6 cellular contexts compared by ENCODE assay signal in the genomic region with DNA sequence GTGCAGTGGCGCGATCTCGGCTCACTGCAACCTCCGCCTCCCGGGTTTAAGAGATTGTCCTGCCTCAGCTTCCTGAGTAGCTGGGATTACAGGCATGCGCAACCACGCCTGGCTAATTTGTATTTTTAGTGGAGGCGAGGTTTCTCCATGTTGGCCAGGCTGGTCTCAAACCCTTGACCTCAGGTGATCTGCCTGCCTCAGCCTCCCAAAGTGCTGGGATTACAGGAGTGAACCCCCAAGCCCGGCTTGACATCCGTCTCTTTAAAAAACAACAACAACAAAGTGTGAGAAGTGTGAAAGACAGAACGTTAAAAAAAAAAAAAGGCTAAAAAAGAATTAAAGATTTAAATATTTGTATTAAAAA. TPM values are rescaled to one million over a fixed set of nuclear protein-coding genes. Genes with fewer than 3 reads are reported as not detected.
DNase-seq lines count a peak whose midpoint lies in the region; ATAC-seq, FAIRE-seq and TF ChIP-seq lines count a peak whose summit lies in the region.
"Not testable (repeated sequence)": the region's sequence is repeated elsewhere in the genome, so short reads cannot be mapped to it uniquely, and the experiment has no call there.
"Had no signal": no experiment of that assay in that cellular context is flagged by ENCODE, and none has a peak within 500 bp of the region (broad histone marks: within the 10 kb centered on the region; RNA-seq: fewer than 3 reads in every experiment).

No MANE protein-coding gene starts in this region.

- not testable (repeated sequence) for H3K4me3 Mint-ChIP-seq in activated CD4-positive, alpha-beta memory T cell treated with anti-CD3 and anti-CD28 coated beads, Interleukin-2, amount 10 ng/mL, durations not matched to agents 7 days and 5 days

- ATAC-seq in psoas muscle: not testable (repeated sequence)

- H3K27ac ChIP-seq in HUES64 (ENCODE audit: low read depth, low read length): not testable (repeated sequence)
- peak overlapping the region; percentile 80 to 86 for H3K27ac ChIP-seq in coronary artery
- peak overlapping the region; percentile 82 for H3K27ac ChIP-seq in keratinocyte (ENCODE audit: control insufficient read depth, insufficient read depth, low read length)
- H3K27ac ChIP-seq in psoas muscle: peak overlapping the region; percentile 91

- CTCF ChIA-PET in activated CD4-positive, alpha-beta memory T cell treated with anti-CD3 and anti-CD28 coated beads, Interleukin-2, amount 10 ng/mL, durations not matched to agents 7 days and 5 days (lab: Charles Lee): interaction anchor here (1.0 to 2.3 kb wide), 11 partner anchors 12 to 104 kb away, joined by 3 to 21 read pairs (median 5); partner anchors contain the start of genes GYS1, PPP1R15A and RUVBL2

- H3K9me3 ChIP-seq in HUES64 (ENCODE audit: insufficient read depth, low read depth, low read length); keratinocyte (ENCODE audit: control insufficient read depth, low read depth, low read length); psoas muscle: not testable (repeated sequence)

- peaks cover 42% of the 10 kb centered on the region for H3K4me1 Mint-ChIP-seq in activated CD4-positive, alpha-beta memory T cell treated with anti-CD3 and anti-CD28 coated beads, Interleukin-2, amount 10 ng/mL, durations not matched to agents 7 days and 5 days

- dilution Hi-C loops in keratinocyte (cut with MboI; ENCODE audit: extremely low pct_ligation_motif_present, low sequenced_read_pairs): not testable (repeated sequence)

- H3K4me3 ChIP-seq in HUES64 (ENCODE audit: low read length) (peak overlapping the region; percentile 73), coronary artery (peak overlapping the region; percentile 78), keratinocyte (ENCODE audit: control insufficient read depth in 2 of 3, extremely low read depth in 1 of 3, insufficient read depth in 2 of 3, low read depth in 1 of 3, low read length in 3 of 3) (peak overlapping the region; percentile 89 to 96 (median 96)), psoas muscle (peak overlapping the region; percentile 89)

- FAIRE-seq in keratinocyte (lab: Jason Lieb, UNC): not testable (repeated sequence)

- H3K9me1 ChIP-seq in keratinocyte (ENCODE audit: control insufficient read depth, extremely low read depth, insufficient read depth, low read length): not testable (repeated sequence)

- H3K36me3 ChIP-seq in HUES64 (ENCODE audit: insufficient read depth, low read length) (peaks cover 11% of the 10 kb centered on the region), psoas muscle (ENCODE audit: insufficient read depth in 1 of 2, low read depth in 1 of 2) (peaks cover 0 to 23% of the 10 kb centered on the region in 2 donors)
- H3K36me3 ChIP-seq in keratinocyte (ENCODE audit: control insufficient read depth in 2 of 2, extremely low read depth in 1 of 2, insufficient read depth in 2 of 2, low read length in 2 of 2): not testable (repeated sequence)

- H3K4me1 ChIP-seq in HUES64 (ENCODE audit: insufficient read depth, low read length); keratinocyte (ENCODE audit: control insufficient read depth, extremely low read depth, insufficient read depth, low read length): not testable (repeated sequence)
- H3K4me1 ChIP-seq in psoas muscle: peaks cover 22% of the 10 kb centered on the region

- peaks cover 11% of the 10 kb centered on the region for H3K27me3 Mint-ChIP-seq in activated CD4-positive, alpha-beta memory T cell treated with anti-CD3 and anti-CD28 coated beads, Interleukin-2, amount 10 ng/mL, durations not matched to agents 7 days and 5 days

- DNase-seq in activated CD4-positive, alpha-beta memory T cell treated with anti-CD3 and anti-CD28 coated beads, Interleukin-2, amount 10 ng/mL, durations not matched to agents 7 days and 5 days; coronary artery (ENCODE audit: low spot score); keratinocyte (ENCODE audit: low read depth, low spot score); psoas muscle: not testable (repeated sequence)

- peak overlapping the region; percentile 93 for H2AFZ ChIP-seq in keratinocyte (ENCODE audit: control insufficient read depth, low read length)

- not testable (repeated sequence) for H4K20me1 ChIP-seq in keratinocyte (ENCODE audit: control insufficient read depth, extremely low read depth, insufficient read depth, low read length)

- peak overlapping the region; percentile 97 for H3K4me2 ChIP-seq in keratinocyte (ENCODE audit: control insufficient read depth, extremely low read depth, insufficient read depth, low read depth, low read length)

- H3K27ac Mint-ChIP-seq in activated CD4-positive, alpha-beta memory T cell treated with anti-CD3 and anti-CD28 coated beads, Interleukin-2, amount 10 ng/mL, durations not matched to agents 7 days and 5 days: peak overlapping the region; percentile 59

- not testable (repeated sequence) for H3K9me3 Mint-ChIP-seq in activated CD4-positive, alpha-beta memory T cell treated with anti-CD3 and anti-CD28 coated beads, Interleukin-2, amount 10 ng/mL, durations not matched to agents 7 days and 5 days

- H3K27me3 ChIP-seq in HUES64 (ENCODE audit: insufficient read depth, low read length); keratinocyte (ENCODE audit: control insufficient read depth, extremely low read depth, insufficient read depth, low read length); psoas muscle (ENCODE audit: insufficient read depth in 3 of 3, low read length in 2 of 3): not testable (repeated sequence)

- POLR2A ChIA-PET in activated CD4-positive, alpha-beta memory T cell treated with anti-CD3 and anti-CD28 coated beads, Interleukin-2, amount 10 ng/mL, durations not matched to agents 7 days and 5 days (lab: Charles Lee): interaction anchor here (0.8 to 4.8 kb wide), 11 partner anchors 13 to 94 kb away, joined by 3 to 125 read pairs (median 9); partner anchors contain the start of genes DHDH, FTL, GYS1 and PPP1R15A

- not testable (repeated sequence) for H3K9ac ChIP-seq in HUES64 (ENCODE audit: low read depth, low read length)
- peak overlapping the region; percentile 94 for H3K9ac ChIP-seq in keratinocyte (ENCODE audit: control insufficient read depth, extremely low read depth, insufficient read depth, low read length)

- WGBS in HUES64: 92% methylated on average over 8 of the region's 11 CpGs
- 80 to 86% (median 84%) methylated on average over 11 of the region's 11 CpGs for WGBS in psoas muscle, 3 donors

- peaks cover 28% of the 10 kb centered on the region for H3K36me3 Mint-ChIP-seq in activated CD4-positive, alpha-beta memory T cell treated with anti-CD3 and anti-CD28 coated beads, Interleukin-2, amount 10 ng/mL, durations not matched to agents 7 days and 5 days (ENCODE audit: low read depth)

- intact Hi-C loops in psoas muscle (cut with DNase I): not testable (repeated sequence)

- not testable (repeated sequence) for H3K79me2 ChIP-seq in keratinocyte (ENCODE audit: control insufficient read depth, insufficient read depth, low read length)

- not testable (repeated sequence) for TF ChIP-seq CTCF in coronary artery (IDR thresholded peaks at IDR 0.05); keratinocyte (optimal IDR thresholded peaks at IDR 0.05 in 1 of 3, IDR thresholded peaks at IDR 0.05 in 1 of 3, conservative IDR thresholded peaks at IDR 0.05 in 1 of 3; ENCODE audit: extremely low read depth in 1 of 3, insufficient read depth in 2 of 3, low read length in 3 of 3); psoas muscle (IDR thresholded peaks at IDR 0.05)

RNA-seq across cellular contexts. Expression of gene NUCB1, which starts 0.7 kb away (rescaled TPM):
- 95.5 TPM for polyA plus RNA-seq in HUES64 (2013, experiment 1 of 2)
- polyA plus RNA-seq in HUES64 (2013, experiment 2 of 2): 99.3 TPM
- total RNA-seq in activated CD4-positive, alpha-beta memory T cell treated with anti-CD3 and anti-CD28 coated beads, Interleukin-2, amount 10 ng/mL, durations not matched to agents 7 days and 5 days: 100 to 1,000 TPM; 287 to 300 TPM
- polyA plus RNA-seq in keratinocyte (44.3 to 65.1 TPM (median 59.2 TPM) in 3 replicates), psoas muscle (10 to 100 TPM; 49.9 to 97.1 (median 90.7) TPM)
- 89.2 TPM for polyA plus RNA-seq in keratinocyte (2011; ENCODE audit: low read depth)
- 27.4 and 73.6 TPM in 2 replicates for polyA plus RNA-seq in keratinocyte (2011; cell fraction: cytosol; rRNA removed)
- 95.6 and 109 TPM in 2 replicates for polyA plus RNA-seq in keratinocyte (2011; cell fraction: nucleus; rRNA removed)
- polyA plus RNA-seq in keratinocyte (2012; ENCODE audit: low replicate concordance): 69.6 and 106 TPM in 2 replicates
- polyA minus RNA-seq in keratinocyte: 32.7 to 131 TPM (median 41.5 TPM) in 3 replicates
- 44.1 TPM for polyA minus RNA-seq in keratinocyte (2011; cell fraction: cytosol; rRNA and poly(A)+ RNA removed)
- 54.3 and 57.7 TPM in 2 replicates for polyA minus RNA-seq in keratinocyte (2011; cell fraction: nucleus; rRNA and poly(A)+ RNA removed)
- 100 to 1,000 TPM in 2 of 4 donors, 10 to 100 TPM in 2; 86.4 to 143 (median 101) TPM for total RNA-seq in psoas muscle

RNA-seq across cellular contexts. Expression of gene TULP2, which starts 0.8 kb away (rescaled TPM):
- polyA plus RNA-seq in HUES64 (2013, experiment 1 of 2): 0.20 TPM
- polyA plus RNA-seq in HUES64 (2013, experiment 2 of 2): not detected
- under 1 TPM in 1 of 2 experiments, not detected in 1; 0.13 TPM for total RNA-seq in activated CD4-positive, alpha-beta memory T cell treated with anti-CD3 and anti-CD28 coated beads, Interleukin-2, amount 10 ng/mL, durations not matched to agents 7 days and 5 days
- polyA plus RNA-seq in keratinocyte (not detected in 3 replicates), psoas muscle (under 1 TPM in 2 of 3 donors, not detected in 1; 0.06 to 0.07 TPM)
- polyA plus RNA-seq in keratinocyte (2011; ENCODE audit: low read depth): not detected
- not detected in 2 replicates for polyA plus RNA-seq in keratinocyte (2011; cell fraction: cytosol; rRNA removed)
- not detected in 2 replicates for polyA plus RNA-seq in keratinocyte (2011; cell fraction: nucleus; rRNA removed)
- not detected in 2 replicates for polyA plus RNA-seq in keratinocyte (2012; ENCODE audit: low replicate concordance)
- not detected in 3 replicates for polyA minus RNA-seq in keratinocyte
- polyA minus RNA-seq in keratinocyte (2011; cell fraction: cytosol; rRNA and poly(A)+ RNA removed): not detected
- polyA minus RNA-seq in keratinocyte (2011; cell fraction: nucleus; rRNA and poly(A)+ RNA removed): not detected in 2 replicates
- total RNA-seq in psoas muscle: under 1 TPM in 2 of 4 donors, not detected in 2; 0.13 to 0.17 TPM
- total RNA-seq: M059J had no signal

RNA-seq across cellular contexts. Expression of gene PPP1R15A, which starts 27.1 kb away (rescaled TPM):
- polyA plus RNA-seq in HUES64 (2013, experiment 1 of 2): 11.2 TPM
- polyA plus RNA-seq in HUES64 (2013, experiment 2 of 2): 13.3 TPM
- total RNA-seq in activated CD4-positive, alpha-beta memory T cell treated with anti-CD3 and anti-CD28 coated beads, Interleukin-2, amount 10 ng/mL, durations not matched to agents 7 days and 5 days: 10 to 100 TPM; 77.2 to 81.4 TPM
- polyA plus RNA-seq in keratinocyte (23.6 to 36.6 TPM (median 32.5 TPM) in 3 replicates), psoas muscle (10 to 100 TPM; 61.1 to 86.3 (median 83.7) TPM)
- 275 TPM for polyA plus RNA-seq in keratinocyte (2011; ENCODE audit: low read depth)
- 22.9 and 36.2 TPM in 2 replicates for polyA plus RNA-seq in keratinocyte (2011; cell fraction: cytosol; rRNA removed)
- 123 and 136 TPM in 2 replicates for polyA plus RNA-seq in keratinocyte (2011; cell fraction: nucleus; rRNA removed)
- polyA plus RNA-seq in keratinocyte (2012; ENCODE audit: low replicate concordance): 32.9 and 274 TPM in 2 replicates
- polyA minus RNA-seq in keratinocyte: 9.5 to 14.6 TPM (median 9.9 TPM) in 3 replicates
- 22.8 TPM for polyA minus RNA-seq in keratinocyte (2011; cell fraction: cytosol; rRNA and poly(A)+ RNA removed)
- polyA minus RNA-seq in keratinocyte (2011; cell fraction: nucleus; rRNA and poly(A)+ RNA removed): 48.4 and 55.3 TPM in 2 replicates
- 10 to 100 TPM; 34.5 to 93.4 (median 41.3) TPM for total RNA-seq in psoas muscle

RNA-seq across cellular contexts. Expression of gene PLEKHA4, which starts 31.0 kb away (rescaled TPM):
- 7.1 TPM for polyA plus RNA-seq in HUES64 (2013, experiment 1 of 2)
- 10.1 TPM for polyA plus RNA-seq in HUES64 (2013, experiment 2 of 2)
- total RNA-seq in activated CD4-positive, alpha-beta memory T cell treated with anti-CD3 and anti-CD28 coated beads, Interleukin-2, amount 10 ng/mL, durations not matched to agents 7 days and 5 days: 1 to 10 TPM; 4.5 to 5.5 TPM
- 1.2 to 2.2 TPM (median 1.8 TPM) in 3 replicates for polyA plus RNA-seq in keratinocyte
- polyA plus RNA-seq in keratinocyte (2011; ENCODE audit: low read depth): 0.62 TPM
- polyA plus RNA-seq in keratinocyte (2011; cell fraction: cytosol; rRNA removed): 0.55 and 2.3 TPM in 2 replicates
- 1.5 and 2.4 TPM in 2 replicates for polyA plus RNA-seq in keratinocyte (2011; cell fraction: nucleus; rRNA removed)
- polyA plus RNA-seq in keratinocyte (2012; ENCODE audit: low replicate concordance): 1.7 and 3.9 TPM in 2 replicates
- 0.89 to 2.5 TPM (median 1.1 TPM) in 3 replicates for polyA minus RNA-seq in keratinocyte
- not detected for polyA minus RNA-seq in keratinocyte (2011; cell fraction: cytosol; rRNA and poly(A)+ RNA removed)
- polyA minus RNA-seq in keratinocyte (2011; cell fraction: nucleus; rRNA and poly(A)+ RNA removed): 1.2 TPM in 2 replicates
- total RNA-seq in psoas muscle: 10 to 100 TPM in 3 of 4 donors, 1 to 10 TPM in 1; 9.4 to 30.0 (median 20.2) TPM
- polyA plus RNA-seq in psoas muscle: 10 to 100 TPM; 11.1 to 14.9 (median 12.3) TPM

RNA-seq across cellular contexts. Expression of gene DHDH, which starts 34.1 kb away (rescaled TPM):
- polyA plus RNA-seq in HUES64 (2013, experiment 1 of 2): 0.70 TPM
- polyA plus RNA-seq in HUES64 (2013, experiment 2 of 2): 1.2 TPM
- 1 to 10 TPM; 1.6 to 2.9 TPM for total RNA-seq in activated CD4-positive, alpha-beta memory T cell treated with anti-CD3 and anti-CD28 coated beads, Interleukin-2, amount 10 ng/mL, durations not matched to agents 7 days and 5 days
- polyA plus RNA-seq in keratinocyte (0.45 to 1.8 TPM (median 0.52 TPM) in 3 replicates), psoas muscle (under 1 TPM in 1 of 3 donors, not detected in 2; 0.14 TPM)
- polyA plus RNA-seq in keratinocyte (2011; ENCODE audit: low read depth): 4.7 TPM
- 0.24 and 1.4 TPM in 2 replicates for polyA plus RNA-seq in keratinocyte (2011; cell fraction: cytosol; rRNA removed)
- 0.56 and 1.6 TPM in 2 replicates for polyA plus RNA-seq in keratinocyte (2011; cell fraction: nucleus; rRNA removed)
- polyA plus RNA-seq in keratinocyte (2012; ENCODE audit: low replicate concordance): 0.80 and 7.1 TPM in 2 replicates
- polyA minus RNA-seq in keratinocyte: 1.6 TPM in 1 of 3 replicates, not detected in the others
- not detected for polyA minus RNA-seq in keratinocyte (2011; cell fraction: cytosol; rRNA and poly(A)+ RNA removed)
- not detected in 2 replicates for polyA minus RNA-seq in keratinocyte (2011; cell fraction: nucleus; rRNA and poly(A)+ RNA removed)
- under 1 TPM in 1 of 4 donors, not detected in 3; 0.21 TPM for total RNA-seq in psoas muscle
